10 cellular contexts compared by ENCODE assay signal in the genomic region with DNA sequence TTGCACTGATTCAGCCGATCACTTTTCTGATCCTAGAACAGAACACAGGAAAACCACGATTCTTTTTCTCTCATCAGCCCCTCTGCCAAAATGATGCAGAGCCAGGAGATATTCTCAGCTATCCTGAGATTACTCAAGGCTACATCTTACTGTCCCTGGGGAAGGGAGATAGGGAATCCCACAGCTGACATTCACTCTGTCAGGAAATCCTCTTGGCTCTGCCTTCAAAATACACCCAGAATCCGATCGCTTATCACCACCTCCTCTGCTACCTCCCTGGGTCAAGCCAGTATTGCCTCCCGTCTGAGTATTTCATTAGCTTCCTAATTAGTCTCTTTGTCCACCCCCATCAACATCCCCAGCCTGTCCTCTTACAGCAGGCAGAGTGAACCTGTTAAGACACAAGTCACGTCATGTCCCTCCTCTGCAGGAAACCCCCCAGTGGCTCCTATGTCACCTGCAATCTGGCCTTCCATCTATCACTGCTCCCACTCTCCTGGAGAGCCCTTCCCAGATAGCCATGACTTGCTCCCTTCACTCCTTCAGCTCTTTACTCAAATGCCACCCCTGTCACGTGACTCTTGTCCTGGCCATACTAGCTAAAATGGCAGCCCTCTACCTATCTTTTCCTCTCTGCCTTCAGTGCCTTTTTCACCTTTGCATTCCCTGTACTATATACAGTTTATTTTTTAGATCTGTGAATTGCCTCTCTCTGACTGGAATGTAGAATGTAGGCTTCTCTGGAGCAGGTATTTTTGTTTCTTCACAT.
DNase-seq lines count a peak whose midpoint lies in the region; ATAC-seq and TF ChIP-seq lines count a peak whose summit lies in the region.
"Had no signal": no experiment of that assay in that cellular context is flagged by ENCODE, and none has a peak within 500 bp of the region (broad histone marks: within the 10 kb centered on the region; RNA-seq: fewer than 3 reads in every experiment).

No MANE protein-coding gene starts in this region.

- H3K27me3 ChIP-seq in A673 (replicated peaks; ENCODE audit: insufficient read depth, low read depth, low read length, poor library complexity) = no peaks in the 10 kb centered on the region
- no peaks in the 10 kb centered on the region for H3K27me3 ChIP-seq in CD4-positive, alpha-beta T cell (ENCODE audit: control insufficient read depth, insufficient read depth, low read length)

- H3K27ac Mint-ChIP-seq in nephron progenitor cell = peak overlapping the region; percentile 99
- no peak overlapping the region for H3K27ac Mint-ChIP-seq in CD4-positive, alpha-beta T cell
- H3K27ac Mint-ChIP-seq: B cell had no signal

- no peaks in the 10 kb centered on the region for H3K27me3 Mint-ChIP-seq in nephron progenitor cell (ENCODE audit: low read depth, poor library complexity)
- no peaks in the 10 kb centered on the region for H3K27me3 Mint-ChIP-seq in CD4-positive, alpha-beta T cell
- H3K27me3 Mint-ChIP-seq: B cell had no signal

- H3K4me1 Mint-ChIP-seq in nephron progenitor cell = peaks cover 70% of the 10 kb centered on the region
- H3K4me1 Mint-ChIP-seq in CD4-positive, alpha-beta T cell (ENCODE audit: low read depth) = peaks cover 11% of the 10 kb centered on the region
- H3K4me1 Mint-ChIP-seq: B cell had no signal

- H3K4me3 ChIP-seq in A673 (ENCODE audit: low read depth, low read length, poor library complexity, severe bottlenecking) = no peak overlapping the region
- H3K4me3 ChIP-seq in fibroblast of pulmonary artery (replicated peaks; ENCODE audit: low read depth, low read length) = no peak overlapping the region
- H3K4me3 ChIP-seq: GM12878 had no signal

- no peaks in the 10 kb centered on the region for H3K36me3 ChIP-seq in A673 (ENCODE audit: insufficient read depth, low read length, poor library complexity, severe bottlenecking)

- POLR2A ChIA-PET in A673 (lab: Charles Lee; ENCODE audit: low non-redundant PET) = no interaction called here
- POLR2A ChIA-PET in HEK293T (lab: Yijun Ruan, JAX) = no interaction called here
- POLR2A ChIA-PET in CD4-positive, alpha-beta T cell (lab: Charles Lee) = no interaction called here

- H3K36me3 Mint-ChIP-seq in nephron progenitor cell (ENCODE audit: low read depth) = no peaks in the 10 kb centered on the region
- H3K36me3 Mint-ChIP-seq in CD4-positive, alpha-beta T cell (ENCODE audit: low read depth) = peaks cover 35% of the 10 kb centered on the region

- H3K4me3 Mint-ChIP-seq in nephron progenitor cell = peak overlapping the region; percentile 45
- H3K4me3 Mint-ChIP-seq in CD4-positive, alpha-beta T cell = no peak overlapping the region
- H3K4me3 Mint-ChIP-seq: B cell had no signal

- no TSS peak for BruUV-seq in A673 (replicated peaks; lab: Mats Ljungman, UMichigan)

- H3K4me1 ChIP-seq in A673 (ENCODE audit: insufficient read depth, low read length, poor library complexity, severe bottlenecking) = peaks cover 93% of the 10 kb centered on the region

- no peaks in the 10 kb centered on the region for H3K9me3 Mint-ChIP-seq in nephron progenitor cell
- no peaks in the 10 kb centered on the region for H3K9me3 Mint-ChIP-seq in CD4-positive, alpha-beta T cell

- ATAC-seq in CD4-positive, alpha-beta T cell (ENCODE audit: poor library complexity) = no peak
- ATAC-seq: GM12878 had no signal

- DNase-seq in A673 (ENCODE audit: low spot score) = peak; percentile 59
- peak; percentile 54 for DNase-seq in LHCN-M2 (ENCODE audit: low read depth)
- DNase-seq in fibroblast of pulmonary artery (ENCODE audit: low read depth) = peak; percentile 44
- DNase-seq in nephron progenitor cell = no peak
- no peak for DNase-seq in HEK293T (ENCODE audit: extremely low spot score)
- no peak for DNase-seq in SKM-1 treated with dmso at 0.1 percent for 144 hours (lab: John Stamatoyannopoulos, UW; ENCODE audit: unreplicated experiment)
- DNase-seq in CD4-positive, alpha-beta T cell = no peak
- DNase-seq in activated CD4-positive, CD25-positive, alpha-beta regulatory T cell (lab: John Stamatoyannopoulos, UW) = no peak

- H3K27ac ChIP-seq in A673 (ENCODE audit: low read depth, low read length, poor library complexity, severe bottlenecking) = peak overlapping the region; percentile 97
- H3K27ac ChIP-seq in CD4-positive, alpha-beta T cell (ENCODE audit: low read depth, low read length) = no peak overlapping the region

- TF ChIP-seq CTCF in A673 (conservative IDR thresholded peaks at IDR 0.05; ENCODE audit: low read depth, low read length) = no peak
- TF ChIP-seq CTCF in fibroblast of pulmonary artery (IDR thresholded peaks at IDR 0.05; ENCODE audit: low read length, missing control alignments) = no peak
- TF ChIP-seq CTCF in nephron progenitor cell (IDR thresholded peaks at IDR 0.05) = no peak
- no peak for TF ChIP-seq CTCF in CD4-positive, alpha-beta T cell (IDR thresholded peaks at IDR 0.05)

- CTCF ChIA-PET in A673 (lab: Charles Lee) = no interaction called here
- CTCF ChIA-PET in HEK293T (lab: Yijun Ruan, JAX) = no interaction called here
- CTCF ChIA-PET in CD4-positive, alpha-beta T cell (lab: Charles Lee) = no interaction called here

- intact Hi-C loops in A673 (cut with micrococcal nuclease; ENCODE audit: unreplicated experiment) = loop anchor here (5.0 to 10.0 kb wide), 2 partner anchors 82 to 179 kb away; no protein-coding TSS in a partner anchor
- intact Hi-C loops in CD4-positive, alpha-beta T cell (cut with DNase I, micrococcal nuclease) = no loop called here

- H3K9me3 ChIP-seq in A673 (ENCODE audit: low read depth, low read length, poor library complexity, severe bottlenecking) = no peaks in the 10 kb centered on the region
- H3K9me3 ChIP-seq in CD4-positive, alpha-beta T cell (ENCODE audit: control insufficient read depth, low read length) = no peaks in the 10 kb centered on the region

TF ChIP-seq in HEK293T, 16 proteins besides CTCF, POLR2A, EP300 and RAD21:
- no peak for TF ChIP-seq ARNT (IDR thresholded peaks at IDR 0.05)
- TF ChIP-seq ELF4 (IDR thresholded peaks at IDR 0.05) = no peak
- no peak for TF ChIP-seq SP1 (IDR thresholded peaks at IDR 0.05)

Comparison
In these comparisons a context has a peak if more than half of its experiments do, and no peak if none do; other contexts are left out.
1. DNase-seq: peak in A673 (single experiment), LHCN-M2 (single experiment) and fibroblast of pulmonary artery (single experiment); none in nephron progenitor cell (single experiment), HEK293T (single experiment), SKM-1 treated with dmso at 0.1 percent for 144 hours (single experiment), CD4-positive, alpha-beta T cell (0 of 10) and activated CD4-positive, CD25-positive, alpha-beta regulatory T cell (0 of 4).